Comparison of ENCODE assay signal across 8 cellular contexts in the genomic region with DNA sequence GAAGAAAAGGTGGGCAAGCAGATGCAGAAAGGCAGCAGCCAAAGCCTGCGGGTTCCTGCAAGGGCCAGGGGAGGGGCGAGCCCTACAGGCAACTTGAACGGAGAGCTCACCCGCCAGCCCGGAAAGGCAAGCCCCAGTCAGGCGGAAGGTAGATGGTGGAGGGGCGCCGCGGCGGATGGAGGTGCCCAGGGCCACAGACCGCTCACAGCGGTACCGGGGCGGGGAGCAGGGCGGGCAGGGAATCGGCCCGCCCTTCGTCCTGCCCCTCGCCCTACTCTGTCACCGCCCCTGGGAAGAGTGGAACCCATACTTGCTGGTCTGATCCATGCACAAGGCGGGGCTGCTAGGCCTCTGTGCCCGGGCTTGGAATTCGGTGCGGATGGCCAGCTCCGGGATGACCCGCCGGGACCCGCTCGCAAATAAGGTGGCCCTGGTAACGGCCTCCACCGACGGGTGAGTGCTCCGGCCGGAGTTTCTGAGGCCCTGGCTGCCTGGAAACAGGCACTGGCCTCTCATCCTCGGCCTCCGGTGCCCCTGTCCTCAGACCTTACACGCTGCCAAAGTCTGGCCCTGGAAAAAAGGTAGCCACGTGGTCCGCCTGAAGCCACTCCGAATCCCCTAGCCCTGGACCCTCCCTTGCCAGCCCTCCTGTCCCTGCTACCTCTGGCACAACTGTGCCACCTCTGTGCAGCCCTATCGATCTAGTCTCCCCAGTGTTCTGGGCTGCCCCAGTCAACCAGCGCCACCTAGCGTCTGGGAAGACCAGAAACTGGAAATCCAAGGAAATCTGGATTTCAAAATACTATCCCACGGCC. TPM values are rescaled to one million over a fixed set of nuclear protein-coding genes. Genes with fewer than 3 reads are reported as not detected.
DNase-seq lines count a peak whose midpoint lies in the region; ATAC-seq and TF ChIP-seq lines count a peak whose summit lies in the region.

DHRS4 (plus strand) TSS at position 307 of the 815 bp plus-strand sequence; CDS start at position 326, 19 bp downstream.

- no peaks in the 10 kb centered on the region for H3K27me3 Mint-ChIP-seq in CD8-positive, alpha-beta T cell (ENCODE audit: low read depth)
- H3K27me3 Mint-ChIP-seq in activated CD8-positive, alpha-beta T cell treated with anti-CD3 and anti-CD28 coated beads for 36 hours: no peaks in the 10 kb centered on the region

- 1% methylated on average over 44 of the region's 44 CpGs for WGBS in ectodermal cell, 2 experiments

- POLR2A ChIA-PET in CD8-positive, alpha-beta T cell (lab: Charles Lee): no interaction called here
- POLR2A ChIA-PET in activated CD8-positive, alpha-beta T cell treated with anti-CD3 and anti-CD28 coated beads for 36 hours (lab: Charles Lee): no interaction called here

- no peaks in the 10 kb centered on the region for H3K9me3 ChIP-seq in CD8-positive, alpha-beta T cell (ENCODE audit: low read length)
- H3K9me3 ChIP-seq in ectodermal cell (ENCODE audit: control insufficient read depth, low read length): no peaks in the 10 kb centered on the region

- H3K36me3 ChIP-seq in CD8-positive, alpha-beta T cell (ENCODE audit: insufficient read depth, low read length): no peaks in the 10 kb centered on the region
- H3K36me3 ChIP-seq in ectodermal cell (ENCODE audit: control insufficient read depth, insufficient read depth, low read length): no peaks in the 10 kb centered on the region

- CTCF ChIA-PET in CD8-positive, alpha-beta T cell (lab: Charles Lee): interaction anchor here (0.6 to 2.5 kb wide), 13 partner anchors 13 to 365 kb away, joined by 3 to 11 read pairs (median 3); no protein-coding TSS in a partner anchor
- CTCF ChIA-PET in activated CD8-positive, alpha-beta T cell treated with anti-CD3 and anti-CD28 coated beads for 36 hours (lab: Charles Lee): interaction anchor here (0.9 to 2.6 kb wide), 13 partner anchors 23 to 618 kb away, joined by 3 to 13 read pairs (median 3); no protein-coding TSS in a partner anchor

- intact Hi-C loops in CD8-positive, alpha-beta T cell (cut with DNase I, micrococcal nuclease): loop anchor here (1.0 to 10.0 kb wide), 9 partner anchors 24 to 631 kb away; partner anchors contain the start of genes CHMP4A (in 1 of the 2), MDP1 (in 1 of the 2), PABPN1 (in 1 of the 2) and SDR39U1 (in 1 of the 2)
- intact Hi-C loops in activated CD8-positive, alpha-beta T cell treated with anti-CD3 and anti-CD28 coated beads for 36 hours (cut with micrococcal nuclease): no loop called here

- no peaks in the 10 kb centered on the region for H3K9me3 Mint-ChIP-seq in CD8-positive, alpha-beta T cell
- H3K9me3 Mint-ChIP-seq in activated CD8-positive, alpha-beta T cell treated with anti-CD3 and anti-CD28 coated beads for 36 hours: peaks cover 1% of the 10 kb centered on the region

- peak; percentile 96 for ATAC-seq in CD8-positive, alpha-beta T cell
- ATAC-seq in GM19452 (IDR thresholded peaks at IDR 0.05; ENCODE audit: unreplicated experiment): peak; percentile 82
- peak; percentile 98 for ATAC-seq in activated CD8-positive, alpha-beta T cell treated with anti-CD3 and anti-CD28 coated beads for 36 hours

- TF ChIP-seq CTCF in CD8-positive, alpha-beta T cell (IDR thresholded peaks at IDR 0.05): peak; percentile 90
- TF ChIP-seq CTCF in HL-60 (IDR thresholded peaks at IDR 0.05; ENCODE audit: insufficient read depth, low read length): peak; percentile 74
- TF ChIP-seq CTCF in activated CD8-positive, alpha-beta T cell treated with anti-CD3 and anti-CD28 coated beads for 36 hours (IDR thresholded peaks at IDR 0.05): peak; percentile 97

- peaks cover 28% of the 10 kb centered on the region for H3K36me3 Mint-ChIP-seq in CD8-positive, alpha-beta T cell
- peaks cover 10% of the 10 kb centered on the region for H3K36me3 Mint-ChIP-seq in activated CD8-positive, alpha-beta T cell treated with anti-CD3 and anti-CD28 coated beads for 36 hours (ENCODE audit: low read depth)

- peaks cover 10% of the 10 kb centered on the region for H3K4me1 ChIP-seq in CD8-positive, alpha-beta T cell (ENCODE audit: insufficient read depth, low read length)
- no peaks in the 10 kb centered on the region for H3K4me1 ChIP-seq in ectodermal cell (ENCODE audit: control insufficient read depth, insufficient read depth, low read length)

- peaks cover 32% of the 10 kb centered on the region for H3K4me1 Mint-ChIP-seq in CD8-positive, alpha-beta T cell (ENCODE audit: low read depth)
- H3K4me1 Mint-ChIP-seq in activated CD8-positive, alpha-beta T cell treated with anti-CD3 and anti-CD28 coated beads for 36 hours (ENCODE audit: low read depth): peaks cover 24% of the 10 kb centered on the region

- H3K27ac Mint-ChIP-seq in CD8-positive, alpha-beta T cell: peak within 1 kb of the TSS; percentile 91
- peak within 1 kb of the TSS; percentile 91 for H3K27ac Mint-ChIP-seq in activated CD8-positive, alpha-beta T cell treated with anti-CD3 and anti-CD28 coated beads for 36 hours

- H3K27ac ChIP-seq in CD8-positive, alpha-beta T cell (ENCODE audit: low read depth, low read length): peak within 1 kb of the TSS; percentile 49
- peak within 1 kb of the TSS; percentile 73 for H3K27ac ChIP-seq in HL-60 (replicated peaks)
- peak within 1 kb of the TSS; percentile 27 for H3K27ac ChIP-seq in ectodermal cell (ENCODE audit: insufficient read depth, low read depth, low read length, poor library complexity, severe bottlenecking)

- no peaks in the 10 kb centered on the region for H3K27me3 ChIP-seq in CD8-positive, alpha-beta T cell (ENCODE audit: insufficient read depth, low read length)
- no peaks in the 10 kb centered on the region for H3K27me3 ChIP-seq in HL-60 (ENCODE audit: insufficient read depth, poor library complexity, severe bottlenecking)
- no peaks in the 10 kb centered on the region for H3K27me3 ChIP-seq in ectodermal cell (ENCODE audit: control insufficient read depth, insufficient read depth, low read length, poor library complexity, severe bottlenecking)

- H3K4me3 Mint-ChIP-seq in CD8-positive, alpha-beta T cell: peak within 1 kb of the TSS; percentile 97
- peak within 1 kb of the TSS; percentile 87 for H3K4me3 Mint-ChIP-seq in activated CD8-positive, alpha-beta T cell treated with anti-CD3 and anti-CD28 coated beads for 36 hours

- peak; percentile 71 to 86 (median 83) for DNase-seq in CD8-positive, alpha-beta T cell
- DNase-seq in HL-60 (ENCODE audit: low read depth in 1 of 2, low spot score in 1 of 2) (peak; percentile 74 to 83), NCI-H82 treated with DMSO at 0.1 percent for 48 hours (lab: John Stamatoyannopoulos, UW; ENCODE audit: unreplicated experiment) (peak; percentile 66), lung microvascular endothelial cell (ENCODE audit: low read depth in 2 of 2) (peak; percentile 78 to 86)
- DNase-seq in activated CD8-positive, alpha-beta T cell treated with anti-CD3 and anti-CD28 coated beads for 36 hours: peak; percentile 88
- peak; percentile 65 to 82 (median 66) for DNase-seq in stimulated activated CD4-positive, alpha-beta T cell treated with anti-CD3 and anti-CD28 coated beads, TNF-alpha, amount 100 ng/mL, for 48 hours (ENCODE audit: low read depth in 3 of 3)

- H3K4me3 ChIP-seq in CD8-positive, alpha-beta T cell (ENCODE audit: low read depth, low read length): peak within 1 kb of the TSS; percentile 85
- H3K4me3 ChIP-seq in HL-60 (replicated peaks; ENCODE audit: insufficient read depth, low read length) (peak within 1 kb of the TSS; percentile 70), ectodermal cell (ENCODE audit: insufficient read depth, low read depth, low read length) (peak within 1 kb of the TSS; percentile 69)

RNA-seq across cellular contexts. Expression of gene DHRS4, which starts in this region (rescaled TPM):
- 1 to 10 TPM; 6.8 to 7.1 TPM for total RNA-seq in CD8-positive, alpha-beta T cell
- total RNA-seq in activated CD8-positive, alpha-beta T cell treated with anti-CD3 and anti-CD28 coated beads for 36 hours: 10 to 100 TPM; 19.9 to 21.7 TPM
- 21.5 TPM for polyA plus RNA-seq in ectodermal cell (2013, experiment 1 of 4)
- polyA plus RNA-seq in ectodermal cell (2013, experiment 2 of 4): 19.8 TPM
- 13.9 TPM for polyA plus RNA-seq in ectodermal cell (2013, experiment 3 of 4)
- 16.3 TPM for polyA plus RNA-seq in ectodermal cell (2013, experiment 4 of 4)
- total RNA-seq in lung microvascular endothelial cell: 42.7 and 43.4 TPM in 2 replicates

Comparison
In these comparisons a context has a peak if more than half of its experiments do, and no peak if none do; other contexts are left out.
1. Peak in every context shown above with its lines: DNase-seq, ATAC-seq, H3K4me3 ChIP-seq and H3K27ac ChIP-seq.